In the genomic region with DNA sequence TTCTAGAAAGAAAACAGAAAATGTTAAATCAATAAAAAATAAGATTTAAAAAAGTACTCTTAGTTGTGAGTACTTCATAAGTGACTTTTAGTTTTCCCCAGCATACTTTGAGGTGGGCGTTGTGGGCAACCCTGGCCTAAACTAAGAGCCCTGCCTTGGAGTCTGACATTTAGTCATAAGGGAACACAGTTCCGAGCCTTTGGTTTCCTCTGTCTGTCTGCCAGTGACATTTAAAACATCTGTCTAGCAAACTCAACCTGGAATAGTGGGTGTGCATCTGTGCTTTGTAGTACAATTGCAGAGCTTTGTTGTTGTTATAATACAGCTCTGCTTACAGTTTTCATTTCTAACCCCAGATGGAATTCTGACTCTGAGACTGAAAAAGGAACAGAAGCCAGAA, we compare ENCODE assay signal across 13 cellular contexts.
DNase-seq lines count a peak whose midpoint lies in the region; ATAC-seq lines count a peak whose summit lies in the region.
"Had no signal": no experiment of that assay in that cellular context is flagged by ENCODE, and none has a peak within 500 bp of the region (broad histone marks: within the 10 kb centered on the region; RNA-seq: fewer than 3 reads in every experiment).

No MANE protein-coding gene starts in this region.

- peak overlapping the region; percentile 90 for H3K27ac Mint-ChIP-seq in activated naive CD8-positive, alpha-beta T cell
- H3K27ac Mint-ChIP-seq: natural killer cell treated with Interleukin-12 subunit alpha and Interleukin-12 subunit beta and Interleukin-15 and Interleukin-18, amount 100 ng/mL, for 72 hours had no signal

- peak overlapping the region; percentile 75 for H3K4me3 Mint-ChIP-seq in activated naive CD8-positive, alpha-beta T cell
- H3K4me3 Mint-ChIP-seq: central memory CD8-positive, alpha-beta T cell; natural killer cell treated with Interleukin-12 subunit alpha and Interleukin-12 subunit beta and Interleukin-15 and Interleukin-18, amount 100 ng/mL, for 72 hours had no signal

- H3K9me3 Mint-ChIP-seq in activated naive CD8-positive, alpha-beta T cell (ENCODE audit: low read depth), result no peaks in the 10 kb centered on the region
- H3K9me3 Mint-ChIP-seq: central memory CD8-positive, alpha-beta T cell; natural killer cell treated with Interleukin-12 subunit alpha and Interleukin-12 subunit beta and Interleukin-15 and Interleukin-18, amount 100 ng/mL, for 72 hours had no signal

- no peaks in the 10 kb centered on the region for H3K27me3 Mint-ChIP-seq in activated naive CD8-positive, alpha-beta T cell
- H3K27me3 Mint-ChIP-seq: central memory CD8-positive, alpha-beta T cell had no signal

- H3K4me1 Mint-ChIP-seq in activated naive CD8-positive, alpha-beta T cell (ENCODE audit: low read depth), result peaks cover 68% of the 10 kb centered on the region

- DNase-seq in activated T-cell treated with anti-CD3 and anti-CD28 coated beads for 24 hours (ENCODE audit: low read depth) (peak; percentile 35), activated T-cell treated with anti-CD3 and anti-CD28 coated beads for 4 hours (no peak), LoVo (ENCODE audit: low spot score) (no peak), NOMO-1 treated with DMSO at 0.1 percent for 48 hours (lab: John Stamatoyannopoulos, UW; ENCODE audit: unreplicated experiment) (no peak), NCI-H1694 treated with DMSO at 0.1 percent for 48 hours (lab: John Stamatoyannopoulos, UW) (no peak)
- DNase-seq in stimulated activated naive CD4-positive, alpha-beta T cell treated with Interleukin-2 at 50 U/mL for 16 hours (lab: John Stamatoyannopoulos, UW), result peak; percentile 10
- DNase-seq: esophagus squamous epithelium, NCI-H2029 treated with DMSO at 0.1 percent for 48 hours had no signal

- H3K36me3 Mint-ChIP-seq in activated naive CD8-positive, alpha-beta T cell, result peaks cover under 1% of the 10 kb centered on the region

- peak; percentile 69 for ATAC-seq in HG03442 (IDR thresholded peaks at IDR 0.05; ENCODE audit: unreplicated experiment)
- ATAC-seq: HCT116 had no signal

Comparison
In these comparisons a context has a peak if more than half of its experiments do, and no peak if none do; other contexts are left out.
1. DNase-seq: peak in activated T-cell treated with anti-CD3 and anti-CD28 coated beads for 24 hours (single experiment) and stimulated activated naive CD4-positive, alpha-beta T cell treated with Interleukin-2 at 50 U/mL for 16 hours (single experiment); none in activated T-cell treated with anti-CD3 and anti-CD28 coated beads for 4 hours (single experiment), LoVo (single experiment), NOMO-1 treated with DMSO at 0.1 percent for 48 hours (single experiment) and NCI-H1694 treated with DMSO at 0.1 percent for 48 hours (single experiment).